In the genomic region with DNA sequence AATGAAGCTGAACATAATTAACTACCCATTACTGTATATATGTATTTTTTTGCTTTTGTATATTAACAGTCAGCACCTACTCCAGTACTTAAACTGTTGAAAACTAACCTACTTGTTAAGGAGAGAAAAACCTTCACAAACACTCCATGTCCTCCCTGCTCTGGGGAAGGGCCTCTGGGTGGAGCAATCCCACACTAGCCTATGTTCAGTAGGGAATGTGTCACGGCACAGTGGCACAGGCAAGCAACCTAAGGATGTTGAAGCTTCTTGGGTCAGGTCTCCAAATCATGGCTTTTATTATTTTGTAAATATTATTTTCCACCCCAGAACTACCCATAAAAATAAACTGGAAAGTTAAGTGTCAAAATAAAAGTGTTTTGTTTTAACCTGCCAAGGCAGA, we compare ENCODE assay signal across 1 cellular context.
TF ChIP-seq lines count a peak whose summit lies in the region.

No MANE protein-coding gene starts in this region.

TF ChIP-seq in HepG2, 621 proteins besides CTCF, POLR2A, EP300 and RAD21 (continued from another document):
- TF ChIP-seq ATF4 (CRISPR knock-in tag; IDR thresholded peaks at IDR 0.05): 0 out of 4 replicates have a peak, but pooled peaks of 1 of the 2 experiments have one; percentile 23
- TF ChIP-seq ZBTB14 (CRISPR knock-in tag; IDR thresholded peaks at IDR 0.05): no peak
- TF ChIP-seq IKZF1 (IDR thresholded peaks at IDR 0.05): no peak
- TF ChIP-seq TBX3 (IDR thresholded peaks at IDR 0.05; ENCODE audit: borderline replicate concordance): no peak
- TF ChIP-seq CEBPG (CRISPR knock-in tag; IDR thresholded peaks at IDR 0.05): peak; percentile 48; the same call in 1 of the 2 replicates
- no peak for TF ChIP-seq ZNF549 (CRISPR knock-in tag; IDR thresholded peaks at IDR 0.05)
- TF ChIP-seq SAP130 (CRISPR knock-in tag; IDR thresholded peaks at IDR 0.05; ENCODE audit: low read depth): peak; percentile 71
- TF ChIP-seq SP1 (IDR thresholded peaks at IDR 0.05): no peak
- no peak for TF ChIP-seq SP1 (CRISPR knock-in tag; IDR thresholded peaks at IDR 0.05)
- no peak for TF ChIP-seq ZNF12 (CRISPR knock-in tag; IDR thresholded peaks at IDR 0.05)
- no peak for TF ChIP-seq MEIS1 (CRISPR knock-in tag; IDR thresholded peaks at IDR 0.05; ENCODE audit: borderline replicate concordance)
- TF ChIP-seq SRSF4 (IDR thresholded peaks at IDR 0.05; ENCODE audit: low read depth, low read length, poor library complexity, severe bottlenecking): no peak
- TF ChIP-seq CSRNP1 (CRISPR knock-in tag; IDR thresholded peaks at IDR 0.05): no peak
- TF ChIP-seq LCORL (IDR thresholded peaks at IDR 0.05): no peak
- 0 out of 2 replicates have a peak, but pooled peaks have one; percentile 46 for TF ChIP-seq LCORL (CRISPR knock-in tag; IDR thresholded peaks at IDR 0.05)
- TF ChIP-seq, protein P1, sequence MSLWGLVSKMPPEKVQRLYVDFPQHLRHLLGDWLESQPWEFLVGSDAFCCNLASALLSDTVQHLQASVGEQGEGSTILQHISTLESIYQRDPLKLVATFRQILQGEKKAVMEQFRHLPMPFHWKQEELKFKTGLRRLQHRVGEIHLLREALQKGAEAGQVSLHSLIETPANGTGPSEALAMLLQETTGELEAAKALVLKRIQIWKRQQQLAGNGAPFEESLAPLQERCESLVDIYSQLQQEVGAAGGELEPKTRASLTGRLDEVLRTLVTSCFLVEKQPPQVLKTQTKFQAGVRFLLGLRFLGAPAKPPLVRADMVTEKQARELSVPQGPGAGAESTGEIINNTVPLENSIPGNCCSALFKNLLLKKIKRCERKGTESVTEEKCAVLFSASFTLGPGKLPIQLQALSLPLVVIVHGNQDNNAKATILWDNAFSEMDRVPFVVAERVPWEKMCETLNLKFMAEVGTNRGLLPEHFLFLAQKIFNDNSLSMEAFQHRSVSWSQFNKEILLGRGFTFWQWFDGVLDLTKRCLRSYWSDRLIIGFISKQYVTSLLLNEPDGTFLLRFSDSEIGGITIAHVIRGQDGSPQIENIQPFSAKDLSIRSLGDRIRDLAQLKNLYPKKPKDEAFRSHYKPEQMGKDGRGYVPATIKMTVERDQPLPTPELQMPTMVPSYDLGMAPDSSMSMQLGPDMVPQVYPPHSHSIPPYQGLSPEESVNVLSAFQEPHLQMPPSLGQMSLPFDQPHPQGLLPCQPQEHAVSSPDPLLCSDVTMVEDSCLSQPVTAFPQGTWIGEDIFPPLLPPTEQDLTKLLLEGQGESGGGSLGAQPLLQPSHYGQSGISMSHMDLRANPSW (CRISPR knock-in tag; IDR thresholded peaks at IDR 0.05; ENCODE audit: borderline replicate concordance): 0 out of 2 replicates have a peak, but pooled peaks have one; percentile 52
- no peak for TF ChIP-seq GABPA (IDR thresholded peaks at IDR 0.05; ENCODE audit: low read depth, low read length)
- TF ChIP-seq GABPA (CRISPR knock-in tag; IDR thresholded peaks at IDR 0.05; ENCODE audit: low read depth): no peak
- no peak for TF ChIP-seq RARA (CRISPR knock-in tag; IDR thresholded peaks at IDR 0.05)
- TF ChIP-seq, protein P2, sequence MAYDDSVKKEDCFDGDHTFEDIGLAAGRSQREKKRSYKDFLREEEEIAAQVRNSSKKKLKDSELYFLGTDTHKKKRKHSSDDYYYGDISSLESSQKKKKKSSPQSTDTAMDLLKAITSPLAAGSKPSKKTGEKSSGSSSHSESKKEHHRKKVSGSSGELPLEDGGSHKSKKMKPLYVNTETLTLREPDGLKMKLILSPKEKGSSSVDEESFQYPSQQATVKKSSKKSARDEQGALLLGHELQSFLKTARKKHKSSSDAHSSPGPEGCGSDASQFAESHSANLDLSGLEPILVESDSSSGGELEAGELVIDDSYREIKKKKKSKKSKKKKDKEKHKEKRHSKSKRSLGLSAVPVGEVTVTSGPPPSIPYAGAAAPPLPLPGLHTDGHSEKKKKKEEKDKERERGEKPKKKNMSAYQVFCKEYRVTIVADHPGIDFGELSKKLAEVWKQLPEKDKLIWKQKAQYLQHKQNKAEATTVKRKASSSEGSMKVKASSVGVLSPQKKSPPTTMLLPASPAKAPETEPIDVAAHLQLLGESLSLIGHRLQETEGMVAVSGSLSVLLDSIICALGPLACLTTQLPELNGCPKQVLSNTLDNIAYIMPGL (CRISPR knock-in tag; IDR thresholded peaks at IDR 0.05; ENCODE audit: borderline replicate concordance in 1 of 2, low read depth in 1 of 2): peak in 1 of 2 experiments; percentile 50; a peak in 1 of 4 replicates
- peak; percentile 4 for TF ChIP-seq AGO2 (optimal IDR thresholded peaks at IDR 0.05; ENCODE audit: low read depth, low read length)
- no peak for TF ChIP-seq CREM (IDR thresholded peaks at IDR 0.05)
- no peak for TF ChIP-seq CREM (CRISPR knock-in tag; IDR thresholded peaks at IDR 0.05)
- TF ChIP-seq KLF11 (CRISPR knock-in tag; IDR thresholded peaks at IDR 0.05): no peak
- TF ChIP-seq, protein P3, sequence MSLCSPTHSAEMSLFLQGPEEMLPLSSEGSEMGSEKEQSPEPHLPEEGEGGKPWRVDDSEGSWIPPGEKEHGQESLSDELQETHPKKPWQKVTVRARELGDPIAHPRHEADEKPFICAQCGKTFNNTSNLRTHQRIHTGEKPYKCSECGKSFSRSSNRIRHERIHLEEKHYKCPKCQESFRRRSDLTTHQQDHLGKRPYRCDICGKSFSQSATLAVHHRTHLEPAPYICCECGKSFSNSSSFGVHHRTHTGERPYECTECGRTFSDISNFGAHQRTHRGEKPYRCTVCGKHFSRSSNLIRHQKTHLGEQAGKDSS (CRISPR knock-in tag; IDR thresholded peaks at IDR 0.05; ENCODE audit: borderline replicate concordance, low read depth): no peak
- no peak for TF ChIP-seq ZNF552 (CRISPR knock-in tag; IDR thresholded peaks at IDR 0.05; ENCODE audit: borderline replicate concordance)
- no peak for TF ChIP-seq ELF1 (CRISPR knock-in tag; IDR thresholded peaks at IDR 0.05)
- TF ChIP-seq TGIF2 (CRISPR knock-in tag; IDR thresholded peaks at IDR 0.05): peak; percentile 65; the same call in 1 of the 2 replicates
- peak; percentile 63 for TF ChIP-seq RBM22 (optimal IDR thresholded peaks at IDR 0.05; ENCODE audit: low read length)
- TF ChIP-seq HHEX (CRISPR knock-in tag; IDR thresholded peaks at IDR 0.05): 0 out of 2 replicates have a peak, but pooled peaks have one; percentile 30
- no peak for TF ChIP-seq NFE2 (CRISPR knock-in tag; IDR thresholded peaks at IDR 0.05)
- no peak for TF ChIP-seq MAFK (conservative IDR thresholded peaks at IDR 0.05 in 1 of 2, IDR thresholded peaks at IDR 0.05 in 1 of 2; ENCODE audit: low read length in 2 of 2)
